In the genomic region with DNA sequence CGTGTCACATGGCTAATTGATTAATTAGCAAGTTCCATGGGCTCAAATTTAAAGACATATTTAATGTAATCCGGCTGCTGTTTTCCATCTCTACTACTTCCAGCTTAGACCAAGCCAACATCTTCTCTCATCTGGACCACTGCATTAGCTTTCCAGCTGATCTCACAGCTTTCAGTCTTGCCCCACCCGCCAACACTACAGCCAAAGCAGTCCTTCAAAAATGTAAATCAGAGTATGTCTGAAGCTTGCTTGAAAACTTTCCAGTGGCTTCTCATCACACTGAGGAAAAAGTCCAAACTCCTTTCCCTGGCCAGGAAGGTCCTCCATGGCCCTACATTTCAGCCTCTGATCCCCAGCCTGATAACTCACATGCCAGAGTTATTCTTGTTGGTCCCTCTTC, we compare ENCODE assay signal across 19 cellular contexts. TPM values are rescaled to one million over a fixed set of nuclear protein-coding genes. Genes with fewer than 3 reads are reported as not detected.
DNase-seq lines count a peak whose midpoint lies in the region; ATAC-seq, FAIRE-seq and TF ChIP-seq lines count a peak whose summit lies in the region.
"Had no signal": no experiment of that assay in that cellular context is flagged by ENCODE, and none has a peak within 500 bp of the region (broad histone marks: within the 10 kb centered on the region; RNA-seq: fewer than 3 reads in every experiment).

No MANE protein-coding gene starts in this region.

- no peaks in the 10 kb centered on the region for H3K79me2 ChIP-seq in H9 (ENCODE audit: insufficient read depth, low read length)
- H3K79me2 ChIP-seq in HepG2 (ENCODE audit: insufficient read depth, low read length), result no peaks in the 10 kb centered on the region

- in situ Hi-C loops in HepG2 (cut with HindIII; ENCODE audit: extremely low pct_ligation_motif_present, low pct_unique_long_range_greater_than_20kb), result no loop called here

- no peak overlapping the region for H4K91ac ChIP-seq in H9 (ENCODE audit: insufficient read length, low read depth, low read length)

- no peak for TF ChIP-seq RAD21 in HepG2 (CRISPR knock-in tag; IDR thresholded peaks at IDR 0.05)

- H3K36me3 Mint-ChIP-seq in CD8-positive, alpha-beta T cell, result peaks cover 82% of the 10 kb centered on the region
- peaks cover 30 to 50% (median 48%) of the 10 kb centered on the region in 3 experiments; a peak in 6 of 7 replicates for H3K36me3 Mint-ChIP-seq in H9 (ENCODE audit: insufficient read depth in 1 of 3, low read depth in 3 of 3)
- H3K36me3 Mint-ChIP-seq in natural killer cell treated with Interleukin-12 subunit alpha and Interleukin-12 subunit beta and Interleukin-15 and Interleukin-18, amount 100 ng/mL, for 72 hours, result peaks cover 25% of the 10 kb centered on the region

- peak overlapping the region; percentile 33 for H3K27ac Mint-ChIP-seq in CD8-positive, alpha-beta T cell
- peak overlapping the region in 2 of 3 experiments; percentile 28 to 62; a peak in 3 of 7 replicates for H3K27ac Mint-ChIP-seq in H9
- H3K27ac Mint-ChIP-seq in natural killer cell treated with Interleukin-12 subunit alpha and Interleukin-12 subunit beta and Interleukin-15 and Interleukin-18, amount 100 ng/mL, for 72 hours, result no peak overlapping the region

- H2BK15ac ChIP-seq in H9 (ENCODE audit: low read depth, low read length), result peak overlapping the region; percentile 92; the same call in 1 of the 2 replicates

- no peak for TF ChIP-seq EP300 in HepG2 (IDR thresholded peaks at IDR 0.05; ENCODE audit: low read depth in 2 of 2, low read length in 2 of 2)
- TF ChIP-seq EP300 in HepG2 (CRISPR knock-in tag; IDR thresholded peaks at IDR 0.05; ENCODE audit: borderline replicate concordance), result no peak

- no peak overlapping the region for H3K4me3 ChIP-seq in CD8-positive, alpha-beta T cell (ENCODE audit: low read depth, low read length)
- H3K4me3 ChIP-seq in fibroblast of the aortic adventitia (ENCODE audit: low read depth, low read length) (no peak overlapping the region), HepG2 (replicated peaks in 1 of 3; ENCODE audit: insufficient read depth in 1 of 3, low read depth in 2 of 3, low read length in 3 of 3) (no peak overlapping the region)

- POLR2A ChIA-PET in CD8-positive, alpha-beta T cell (lab: Charles Lee), result no interaction called here
- POLR2A ChIA-PET in HepG2 (lab: Yijun Ruan, JAX), result no interaction called here

- H4K5ac ChIP-seq in H9 (ENCODE audit: insufficient read length, low read depth, low read length), result no peak overlapping the region

- no peak overlapping the region for H3K4me3 Mint-ChIP-seq in CD8-positive, alpha-beta T cell
- H3K4me3 Mint-ChIP-seq in H9, result no peak overlapping the region
- H3K4me3 Mint-ChIP-seq in natural killer cell treated with Interleukin-12 subunit alpha and Interleukin-12 subunit beta and Interleukin-15 and Interleukin-18, amount 100 ng/mL, for 72 hours, result no peak overlapping the region
- H3K4me3 Mint-ChIP-seq: CD8-positive, alpha-beta memory T cell had no signal

- no peak for TF ChIP-seq POLR2A in HepG2 (IDR thresholded peaks at IDR 0.05; ENCODE audit: insufficient read depth in 1 of 2, low read depth in 2 of 2, low read length in 2 of 2)

- DNase-seq in CD8-positive, alpha-beta T cell, result no peak
- DNase-seq in H9, result no peak
- DNase-seq in fibroblast of the aortic adventitia (ENCODE audit: low read depth), result peak; percentile 76
- no peak for DNase-seq in sciatic nerve (ENCODE audit: low spot score)
- no peak for DNase-seq in NCI-H748 treated with DMSO at 0.1 percent for 48 hours (lab: John Stamatoyannopoulos, UW)
- no peak for DNase-seq in HepG2 (ENCODE audit: low spot score)
- DNase-seq in natural killer cell treated with Interleukin-12 subunit alpha and Interleukin-12 subunit beta and Interleukin-15 and Interleukin-18, amount 100 ng/mL, for 72 hours (ENCODE audit: low spot score), result no peak
- DNase-seq: ACHN; CD8-positive, alpha-beta memory T cell; GOT3; NCI-H1092; NCI-H1694; NCI-H2107; NCI-H345; NCI-H526 treated with DMSO at 0.1 percent for 48 hours; NK-92 treated with Interleukin-12 subunit alpha and Interleukin-12 subunit beta, amount 100 ng/mL, for 24 hours; OCI-M1 had no signal

- H3K4me1 Mint-ChIP-seq in CD8-positive, alpha-beta T cell (ENCODE audit: low read depth), result no peaks in the 10 kb centered on the region
- H3K4me1 Mint-ChIP-seq in H9, result peaks cover 44 to 52% of the 10 kb centered on the region in 2 experiments
- peaks cover 0 to 6% of the 10 kb centered on the region in 2 donors for H3K4me1 Mint-ChIP-seq in natural killer cell treated with Interleukin-12 subunit alpha and Interleukin-12 subunit beta and Interleukin-15 and Interleukin-18, amount 100 ng/mL, for 72 hours (ENCODE audit: low read depth in 2 of 2)

- H2AFZ ChIP-seq in H9 (ENCODE audit: low read length) (no peak overlapping the region), HepG2 (ENCODE audit: low read length) (no peak overlapping the region)

- H3K27me3 ChIP-seq in CD8-positive, alpha-beta T cell (ENCODE audit: insufficient read depth, low read length), result no peaks in the 10 kb centered on the region
- H3K27me3 ChIP-seq in H9 (ENCODE audit: insufficient read depth, low read length) (no peaks in the 10 kb centered on the region), HepG2 (ENCODE audit: control insufficient read depth in 1 of 2, insufficient read depth in 2 of 2, low read length in 2 of 2) (no peaks in the 10 kb centered on the region)

- no peak for FAIRE-seq in HepG2 (lab: Jason Lieb, UNC)

- H3K27me3 Mint-ChIP-seq in CD8-positive, alpha-beta T cell (ENCODE audit: low read depth), result no peaks in the 10 kb centered on the region
- H3K27me3 Mint-ChIP-seq in H9 (ENCODE audit: low read depth), result no peaks in the 10 kb centered on the region
- no peaks in the 10 kb centered on the region for H3K27me3 Mint-ChIP-seq in natural killer cell treated with Interleukin-12 subunit alpha and Interleukin-12 subunit beta and Interleukin-15 and Interleukin-18, amount 100 ng/mL, for 72 hours
- H3K27me3 Mint-ChIP-seq: CD8-positive, alpha-beta memory T cell had no signal

- TF ChIP-seq CTCF in CD8-positive, alpha-beta T cell (IDR thresholded peaks at IDR 0.05), result no peak
- TF ChIP-seq CTCF in H9 (conservative IDR thresholded peaks at IDR 0.05) (no peak), fibroblast of the aortic adventitia (IDR thresholded peaks at IDR 0.05; ENCODE audit: insufficient read depth, low read length) (no peak), HepG2 (CRISPR knock-in tag; IDR thresholded peaks at IDR 0.05) (no peak)

- no peaks in the 10 kb centered on the region for H3K9me3 Mint-ChIP-seq in CD8-positive, alpha-beta T cell
- H3K9me3 Mint-ChIP-seq in H9, result no peaks in the 10 kb centered on the region
- no peaks in the 10 kb centered on the region for H3K9me3 Mint-ChIP-seq in natural killer cell treated with Interleukin-12 subunit alpha and Interleukin-12 subunit beta and Interleukin-15 and Interleukin-18, amount 100 ng/mL, for 72 hours
- H3K9me3 Mint-ChIP-seq: CD8-positive, alpha-beta memory T cell had no signal

- H4K20me1 ChIP-seq in H9 (ENCODE audit: control insufficient read depth, insufficient read depth, insufficient read length) (no peaks in the 10 kb centered on the region), HepG2 (ENCODE audit: insufficient read depth, low read length) (no peaks in the 10 kb centered on the region)

- no peak overlapping the region for H3T11ph ChIP-seq in H9 (ENCODE audit: low read length)

- H3K23me2 ChIP-seq in H9 (ENCODE audit: insufficient read length, low read depth, low read length, poor library complexity, severe bottlenecking), result no peaks in the 10 kb centered on the region

- H3K36me3 ChIP-seq in CD8-positive, alpha-beta T cell (ENCODE audit: insufficient read depth, low read length), result peaks cover 42% of the 10 kb centered on the region
- H3K36me3 ChIP-seq in HepG2 (replicated peaks in 1 of 2; ENCODE audit: control insufficient read depth in 1 of 2, insufficient read depth in 2 of 2, low read length in 2 of 2), result peaks cover 14 to 57% of the 10 kb centered on the region in 2 experiments

- no peak overlapping the region for H2BK5ac ChIP-seq in H9 (ENCODE audit: insufficient read length, low read length)

- no peak for ATAC-seq in CD8-positive, alpha-beta T cell
- ATAC-seq in sciatic nerve, result peak; percentile 67
- no peak for ATAC-seq in HepG2
- ATAC-seq in natural killer cell treated with Interleukin-12 subunit alpha and Interleukin-12 subunit beta and Interleukin-15 and Interleukin-18, amount 100 ng/mL, for 72 hours, result no peak

- H3K4me1 ChIP-seq in CD8-positive, alpha-beta T cell (ENCODE audit: insufficient read depth, low read length), result no peaks in the 10 kb centered on the region
- H3K4me1 ChIP-seq in H9 (ENCODE audit: insufficient read depth, low read length) (peaks cover 11% of the 10 kb centered on the region; the same call in 1 of the 2 replicates), HepG2 (ENCODE audit: insufficient read depth, low read length) (no peaks in the 10 kb centered on the region)

- H3K23ac ChIP-seq in H9 (ENCODE audit: insufficient read length, low read depth, low read length), result no peak overlapping the region

- no peaks in the 10 kb centered on the region for H3K9me3 ChIP-seq in CD8-positive, alpha-beta T cell (ENCODE audit: low read length)
- H3K9me3 ChIP-seq in H9 (ENCODE audit: control insufficient read depth, low read depth, low read length) (no peaks in the 10 kb centered on the region), HepG2 (ENCODE audit: low read length) (no peaks in the 10 kb centered on the region)

- no peak overlapping the region for H3K18ac ChIP-seq in H9 (ENCODE audit: insufficient read length, low read depth, low read length)

- no peak overlapping the region for H2BK120ac ChIP-seq in H9 (ENCODE audit: low read depth, low read length, poor library complexity, severe bottlenecking)

- H2AK5ac ChIP-seq in H9 (ENCODE audit: insufficient read length, low read length), result no peak overlapping the region

- H3K56ac ChIP-seq in H9 (ENCODE audit: insufficient read length, low read depth, low read length), result no peak overlapping the region

- H4K8ac ChIP-seq in H9 (replicated peaks; ENCODE audit: insufficient read length, low read depth, low read length), result no peak overlapping the region

- H3K79me1 ChIP-seq in H9 (ENCODE audit: insufficient read depth, low read depth, low read length, poor library complexity, severe bottlenecking), result no peaks in the 10 kb centered on the region

- no peak overlapping the region; the same call in 1 of the 2 replicates for H3K4ac ChIP-seq in H9 (ENCODE audit: low read depth, low read length)

- no peak overlapping the region for H3K9ac ChIP-seq in H9 (ENCODE audit: extremely low read depth, insufficient read length, low read length)
- H3K9ac ChIP-seq in HepG2 (ENCODE audit: insufficient read depth, low read depth, low read length), result no peak overlapping the region
- H3K9ac ChIP-seq: KMS-11 had no signal

- CTCF ChIA-PET in CD8-positive, alpha-beta T cell (lab: Charles Lee), result no interaction called here
- CTCF ChIA-PET in HepG2 (lab: Yijun Ruan, JAX; ENCODE audit: low intra/inter-chr PET ratio, low total read pairs), result no interaction called here

- intact Hi-C loops in CD8-positive, alpha-beta T cell (cut with DNase I, micrococcal nuclease), result no loop called here
- intact Hi-C loops in sciatic nerve (cut with DNase I), result no loop called here
- intact Hi-C loops in HepG2 (cut with micrococcal nuclease; ENCODE audit: unreplicated experiment), result no loop called here

- H2BK12ac ChIP-seq in H9 (ENCODE audit: insufficient read length, low read depth, low read length), result no peak overlapping the region

- H3K4me2 ChIP-seq in H9 (ENCODE audit: insufficient read depth, insufficient read length, low read length), result no peak overlapping the region
- H3K4me2 ChIP-seq in HepG2 (ENCODE audit: low read depth, low read length), result no peak overlapping the region
- H3K4me2 ChIP-seq: KMS-11 had no signal

- WGBS in H9 (ENCODE audit: extremely low coverage, insufficient read length, low lambda C conversion rate), result no CpG with 5 or more reads among the region's 3 CpGs
- WGBS in HepG2 (ENCODE audit: low lambda C conversion rate), result 97% methylated on average over 3 of the region's 3 CpGs

- no TSS peak for BruUV-seq in HepG2 (replicated peaks; lab: Mats Ljungman, UMichigan)

- H2BK20ac ChIP-seq in H9 (ENCODE audit: low read depth, low read length, poor library complexity, severe bottlenecking), result no peak overlapping the region

- H3K27ac ChIP-seq in CD8-positive, alpha-beta T cell (ENCODE audit: low read depth, low read length), result no peak overlapping the region
- H3K27ac ChIP-seq in H9 (ENCODE audit: insufficient read length, low read depth, low read length), result no peak overlapping the region
- H3K27ac ChIP-seq in HepG2 (ENCODE audit: extremely low read length, insufficient read depth, low read length), result no peak overlapping the region
- H3K27ac ChIP-seq: KMS-11, RWPE1 had no signal

- no peak overlapping the region for H3K14ac ChIP-seq in H9 (ENCODE audit: insufficient read depth, low read length)

RNA-seq across cellular contexts. Expression of gene TTC1, which starts 38.4 kb away (rescaled TPM):
- total RNA-seq in CD8-positive, alpha-beta T cell, result 10 to 100 TPM; 12.6 to 14.3 TPM
- total RNA-seq in H9 (2021) (62.6 and 63.3 TPM in 2 replicates), fibroblast of the aortic adventitia (ENCODE audit: low replicate concordance) (43.4 and 56.4 TPM in 2 replicates), sciatic nerve (47.2 TPM), HepG2 (2016; rRNA removed; fragmentation: Illumina TruSeq; extraction: Trizol) (72.1 and 104 TPM in 2 replicates)
- 19.3 and 21.9 TPM in 2 replicates for total RNA-seq in HepG2 (2016; cell fraction: cytosol; rRNA removed; fragmentation: Illumina TruSeq; extraction: Trizol; ENCODE audit: low read depth)
- total RNA-seq in HepG2 (2016; cell fraction: insoluble cytoplasmic fraction; rRNA removed; fragmentation: Illumina TruSeq; extraction: Trizol), result 69.2 and 107 TPM in 2 replicates
- 24.6 and 25.7 TPM in 2 replicates for total RNA-seq in HepG2 (2016; cell fraction: membrane; rRNA removed; fragmentation: Illumina TruSeq; extraction: Trizol)
- total RNA-seq in HepG2 (2016; cell fraction: nucleus; rRNA removed; fragmentation: Illumina TruSeq; extraction: Trizol), result 28.3 and 31.8 TPM in 2 replicates
- polyA plus RNA-seq in HepG2 (2011; rRNA removed), result 15.2 and 16.1 TPM in 2 replicates
- polyA plus RNA-seq in HepG2 (2011; cell fraction: cytosol; rRNA removed), result 10.5 and 13.3 TPM in 2 replicates
- polyA plus RNA-seq in HepG2 (2011; cell fraction: nucleus; rRNA removed), result 6.2 and 8.3 TPM in 2 replicates
- 23.2 and 26.0 TPM in 2 replicates for polyA plus RNA-seq in HepG2 (2012)
- polyA plus RNA-seq in HepG2 (2016; cell fraction: cytosol; fragmentation: Illumina TruSeq; extraction: Trizol; ENCODE audit: low read depth), result 10.3 TPM in 2 replicates
- 106 and 107 TPM in 2 replicates for polyA plus RNA-seq in HepG2 (2016; cell fraction: insoluble cytoplasmic fraction; fragmentation: Illumina TruSeq; extraction: Trizol; ENCODE audit: low read depth)
- 15.9 and 17.3 TPM in 2 replicates for polyA plus RNA-seq in HepG2 (2016; cell fraction: membrane; fragmentation: Illumina TruSeq; extraction: Trizol; ENCODE audit: low read depth)
- 37.7 and 41.1 TPM in 2 replicates for polyA plus RNA-seq in HepG2 (2016; cell fraction: nucleus; fragmentation: Illumina TruSeq; extraction: Trizol; ENCODE audit: insufficient read depth, low read depth)
- polyA minus RNA-seq in HepG2 (2011; rRNA and poly(A)+ RNA removed; ENCODE audit: low replicate concordance), result 16.7 and 45.6 TPM in 2 replicates
- 8.1 and 9.6 TPM in 2 replicates for polyA minus RNA-seq in HepG2 (2011; cell fraction: cytosol; rRNA and poly(A)+ RNA removed)
- 15.7 and 18.4 TPM in 2 replicates for polyA minus RNA-seq in HepG2 (2011; cell fraction: nucleus; rRNA and poly(A)+ RNA removed)
- 10 to 100 TPM; 53.8 to 56.6 TPM for total RNA-seq in natural killer cell treated with Interleukin-12 subunit alpha and Interleukin-12 subunit beta and Interleukin-15 and Interleukin-18, amount 100 ng/mL, for 72 hours

Comparison
In these comparisons a context has a peak if more than half of its experiments do, and no peak if none do; other contexts are left out.
1. H3K27ac Mint-ChIP-seq: peak in CD8-positive, alpha-beta T cell (single experiment) and H9 (2 of 3); none in natural killer cell treated with Interleukin-12 subunit alpha and Interleukin-12 subunit beta and Interleukin-15 and Interleukin-18, amount 100 ng/mL, for 72 hours (0 of 2).